10 cellular contexts compared by ENCODE assay signal in the genomic region with DNA sequence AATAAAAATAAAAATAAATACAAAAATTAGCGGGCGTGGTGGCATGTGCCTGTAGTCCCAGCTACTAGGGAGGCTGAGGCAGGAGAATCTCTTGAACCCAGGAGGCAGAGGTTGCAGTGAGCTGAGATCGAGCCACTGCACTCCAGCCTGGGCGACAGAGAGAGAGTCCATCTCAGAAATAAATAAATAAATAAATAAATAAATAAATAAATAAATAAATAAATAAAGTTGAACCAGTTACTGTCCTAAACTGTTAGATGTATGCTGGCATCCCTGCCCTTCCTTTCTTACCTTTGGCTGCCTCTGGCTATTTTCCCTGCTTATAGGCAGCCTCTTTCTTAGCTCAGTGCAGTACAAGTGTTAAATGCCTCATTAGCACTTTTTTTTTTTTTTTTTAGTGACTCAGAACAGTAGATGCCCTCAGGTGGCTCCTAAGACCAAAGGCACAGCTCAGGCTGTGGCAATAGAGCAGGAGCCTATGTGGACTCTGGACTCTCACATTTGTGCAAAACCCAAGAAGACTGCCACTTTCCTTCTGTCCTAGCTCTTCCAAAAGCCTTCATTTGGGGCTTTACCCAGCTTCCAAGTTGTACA. TPM values are rescaled to one million over a fixed set of nuclear protein-coding genes. Genes with fewer than 3 reads are reported as not detected.
"Had no signal": no experiment of that assay in that cellular context is flagged by ENCODE, and none has a peak within 500 bp of the region (broad histone marks: within the 10 kb centered on the region; RNA-seq: fewer than 3 reads in every experiment).

No MANE protein-coding gene starts in this region.

RNA-seq across cellular contexts. Expression of a gene that starts 30.6 kb away (rescaled TPM):
- total RNA-seq: activated CD4-positive, alpha-beta T cell treated with anti-CD3 and anti-CD28 coated beads, Interleukin-2, amount 10 ng/mL, durations not matched to agents 24 days and 14 days; activated CD8-positive, alpha-beta memory T cell treated with anti-CD3 and anti-CD28 coated beads for 36 hours; activated CD8-positive, alpha-beta T cell treated with anti-CD3 and anti-CD28 coated beads for 36 hours; activated naive CD8-positive, alpha-beta T cell treated with anti-CD3 and anti-CD28 coated beads for 36 hours; activated T-cell treated with anti-CD3 and anti-CD28 coated beads, Interleukin-2, amount 50 U/mL, for 72 hours; activated T-helper 17 cell treated with anti-CD3 and anti-CD28 coated beads, Interleukin-2, amount 50 U/mL, for 72 hours; RPMI7951; SJCRH30; T-helper 1 cell treated with Interleukin-12 subunit alpha and Interleukin-12 subunit beta and Interleukin-4 antibody, amounts not matched to agents 30 ng/mL and 1 ng/mL, for 36 hours; T-helper 2 cell treated with Interferon-gamma antibody and Interleukin-4, amounts not matched to agents 100 ng/mL and 5 ng/mL, for 36 hours had no signal
